In genomic region chr2:96203130-96204028, GRCh38 we compare ENCODE assay signal across 12 cellular contexts. TPM values are rescaled to one million over a fixed set of nuclear protein-coding genes. Genes with fewer than 3 reads are reported as not detected.
A peak's percentile ranks its signal among the peaks of the same experiment; 100 is the strongest.
DNase-seq lines count a peak whose midpoint lies in the region; ATAC-seq and TF ChIP-seq lines count a peak whose summit lies in the region.
"Had no signal": no experiment of that assay in that cellular context is flagged by ENCODE, and none has a peak within 500 bp of the region (broad histone marks: within the 10 kb centered on the region; RNA-seq: fewer than 3 reads in every experiment).

No MANE protein-coding gene starts in this region.

- H3K4me3 ChIP-seq in GM06990 (replicated peaks; ENCODE audit: low read depth, low read length) (peak overlapping the region; percentile 46), OCI-LY1 (ENCODE audit: low read depth, low read length, poor library complexity, severe bottlenecking) (peak overlapping the region; percentile 96), duodenal mucosa (ENCODE audit: low read depth in 1 of 2, low read length in 2 of 2) (peak overlapping the region; percentile 53 to 59), trophoblast cell (ENCODE audit: low read depth, low read length) (no peak overlapping the region), ovary (no peak overlapping the region)
- H3K4me3 ChIP-seq: SK-N-MC had no signal

- peaks cover 81% of the 10 kb centered on the region for H3K4me1 ChIP-seq in OCI-LY1 (ENCODE audit: insufficient read depth, low read length, severe bottlenecking)
- H3K4me1 ChIP-seq in duodenal mucosa (ENCODE audit: control insufficient read depth in 1 of 2, insufficient read depth in 2 of 2, low read length in 2 of 2): peaks cover 67 to 76% of the 10 kb centered on the region in 2 donors
- peaks cover 7 to 8% of the 10 kb centered on the region in 2 experiments for H3K4me1 ChIP-seq in trophoblast cell (ENCODE audit: control insufficient read depth in 1 of 2, insufficient read depth in 2 of 2, low read length in 2 of 2)
- peaks cover 21% of the 10 kb centered on the region for H3K4me1 ChIP-seq in ovary (ENCODE audit: insufficient read depth)

- H2BK5ac ChIP-seq in trophoblast cell (ENCODE audit: low read depth, low read length, poor library complexity): no peak overlapping the region

- H3F3A ChIP-seq in OCI-LY1 (ENCODE audit: insufficient read depth, low read length): no peaks in the 10 kb centered on the region

- no peak overlapping the region for H2BK12ac ChIP-seq in trophoblast cell (ENCODE audit: low read length)

- TF ChIP-seq CTCF in GM06990 (IDR thresholded peaks at IDR 0.05; ENCODE audit: insufficient read depth, low read length, poor library complexity, severe bottlenecking): no peak
- TF ChIP-seq CTCF in OCI-LY1 (IDR thresholded peaks at IDR 0.05; ENCODE audit: low read length): no peak
- TF ChIP-seq CTCF in ovary (IDR thresholded peaks at IDR 0.05): no peak

- no peak overlapping the region for H3K23ac ChIP-seq in trophoblast cell (ENCODE audit: low read length)

- H3K36me3 ChIP-seq in GM06990 (ENCODE audit: control insufficient read depth, insufficient read depth, low read length): no peaks in the 10 kb centered on the region; the same call in 1 of the 2 replicates
- peaks cover 63% of the 10 kb centered on the region for H3K36me3 ChIP-seq in OCI-LY1 (ENCODE audit: insufficient read depth, low read length)
- H3K36me3 ChIP-seq in duodenal mucosa (ENCODE audit: control insufficient read depth in 1 of 2, insufficient read depth in 2 of 2, low read length in 2 of 2): peaks cover 0 to under 1% of the 10 kb centered on the region in 2 donors
- peaks cover 2 to 4% of the 10 kb centered on the region in 2 experiments for H3K36me3 ChIP-seq in trophoblast cell (ENCODE audit: control insufficient read depth in 1 of 2, insufficient read depth in 2 of 2, low read length in 2 of 2)
- H3K36me3 ChIP-seq in ovary: no peaks in the 10 kb centered on the region

- H4K91ac ChIP-seq in trophoblast cell (ENCODE audit: low read depth, low read length): no peak overlapping the region

- no peak overlapping the region for H2AK5ac ChIP-seq in trophoblast cell (ENCODE audit: low read length)

- no peak overlapping the region for H2AFZ ChIP-seq in OCI-LY1 (ENCODE audit: low read length)
- no peak overlapping the region for H2AFZ ChIP-seq in trophoblast cell (ENCODE audit: insufficient read depth, low read length, poor library complexity)

- H3K27me3 ChIP-seq in GM06990 (replicated peaks; ENCODE audit: control insufficient read depth, insufficient read depth, low read length) (no peaks in the 10 kb centered on the region), OCI-LY1 (ENCODE audit: insufficient read depth, low read length) (no peaks in the 10 kb centered on the region), duodenal mucosa (ENCODE audit: control insufficient read depth in 1 of 2, insufficient read depth in 2 of 2, low read length in 2 of 2) (no peaks in the 10 kb centered on the region), trophoblast cell (ENCODE audit: insufficient read depth, low read length) (no peaks in the 10 kb centered on the region), ovary (no peaks in the 10 kb centered on the region)

- no CpG with 5 or more reads among the region's 9 CpGs for WGBS in trophoblast cell (ENCODE audit: extremely low coverage, insufficient coverage, insufficient read length)
- WGBS in ovary, 3 donors: 68 to 76% (median 72%) methylated on average over 9 of the region's 9 CpGs

- H3K79me1 ChIP-seq in trophoblast cell (ENCODE audit: low read length): peaks cover 4% of the 10 kb centered on the region

- H3K4me2 ChIP-seq in OCI-LY1 (ENCODE audit: low read length) (peak overlapping the region; percentile 95), trophoblast cell (ENCODE audit: low read length) (no peak overlapping the region)

- no peak overlapping the region for H4K12ac ChIP-seq in trophoblast cell (ENCODE audit: low read depth, low read length)

- ATAC-seq in GM19351 (IDR thresholded peaks at IDR 0.05; ENCODE audit: unreplicated experiment): no peak
- ATAC-seq: HCT116 had no signal

- H3K9me3 ChIP-seq in OCI-LY1 (ENCODE audit: low read length) (no peaks in the 10 kb centered on the region), duodenal mucosa (ENCODE audit: control insufficient read depth in 1 of 2, low read length in 2 of 2) (no peaks in the 10 kb centered on the region), trophoblast cell (ENCODE audit: insufficient read depth, low read depth, low read length) (no peaks in the 10 kb centered on the region), ovary (no peaks in the 10 kb centered on the region)

- TF ChIP-seq EP300 in ovary (IDR thresholded peaks at IDR 0.05): no peak

- no peak for DNase-seq in GM06990 (ENCODE audit: extremely low read depth, insufficient read length)
- no peak for DNase-seq in trophoblast cell
- no peak for DNase-seq in effector CD8-positive, alpha-beta T cell (lab: John Stamatoyannopoulos, UW)
- no peak for DNase-seq in ovary
- no peak for DNase-seq in ureter (ENCODE audit: low spot score)
- DNase-seq: amygdala; stimulated activated CD4-positive, alpha-beta T cell treated with anti-CD3 and anti-CD28 coated beads, Interleukin-4, amount 100 ng/mL, for 4 hours had no signal

- H3K27ac ChIP-seq in OCI-LY1 (ENCODE audit: low read depth, low read length, poor library complexity, severe bottlenecking): peak overlapping the region; percentile 49
- peak overlapping the region; percentile 17 for H3K27ac ChIP-seq in duodenal mucosa (ENCODE audit: low read depth, low read length)
- H3K27ac ChIP-seq in trophoblast cell (ENCODE audit: low read depth, low read length): no peak overlapping the region
- no peak overlapping the region for H3K27ac ChIP-seq in ovary
- H3K27ac ChIP-seq: SK-N-MC had no signal

- H4K8ac ChIP-seq in trophoblast cell (ENCODE audit: low read depth, low read length): no peak overlapping the region

- H3K9ac ChIP-seq in OCI-LY1 (ENCODE audit: low read length) (peak overlapping the region; percentile 38; the same call in 1 of the 2 replicates), duodenal mucosa (ENCODE audit: low read depth in 1 of 2, low read length in 2 of 2) (peak overlapping the region; percentile 20 to 43), trophoblast cell (ENCODE audit: low read length) (no peak overlapping the region)

- H3K79me2 ChIP-seq in OCI-LY1 (ENCODE audit: insufficient read depth, low read length) (peaks cover 97% of the 10 kb centered on the region), trophoblast cell (ENCODE audit: control insufficient read depth, insufficient read depth, low read length, poor library complexity) (peaks cover 33% of the 10 kb centered on the region)

- H3K18ac ChIP-seq in trophoblast cell (ENCODE audit: low read length): no peak overlapping the region

- H3K14ac ChIP-seq in trophoblast cell (ENCODE audit: low read length): no peak overlapping the region

- no peaks in the 10 kb centered on the region for H3K9me2 ChIP-seq in OCI-LY1 (ENCODE audit: low read depth, low read length)

- peak overlapping the region; percentile 87 for H3K4ac ChIP-seq in trophoblast cell (ENCODE audit: low read depth, low read length)

- H4K20me1 ChIP-seq in OCI-LY1 (ENCODE audit: insufficient read depth, low read length): peaks cover 14% of the 10 kb centered on the region

- no peak for TF ChIP-seq POLR2A in ovary (IDR thresholded peaks at IDR 0.05)

- H2BK120ac ChIP-seq in trophoblast cell (ENCODE audit: insufficient read depth, low read length, poor library complexity): no peak overlapping the region

- intact Hi-C loops in ovary (cut with DNase I): no loop called here

RNA-seq across cellular contexts. Expression of gene STARD7, which starts 5.2 kb away (rescaled TPM):
- 70.0 and 72.7 TPM in 2 replicates for polyA plus RNA-seq in trophoblast cell (2013)
- total RNA-seq in ovary: 10 to 100 TPM; 40.3 to 90.9 (median 80.4) TPM
- polyA plus RNA-seq in ovary: 10 to 100 TPM; 32.7 to 73.8 TPM
- total RNA-seq in ureter: 95.0 TPM

RNA-seq across cellular contexts. Expression of gene DUSP2, which starts 58.1 kb away (rescaled TPM):
- 4.0 and 4.5 TPM in 2 replicates for polyA plus RNA-seq in trophoblast cell (2013)
- total RNA-seq in ovary (100 to 1,000 TPM in 1 of 7 donors, 10 to 100 TPM in 2, 1 to 10 TPM in 4; 1.4 to 111 (median 3.6) TPM), ureter (2.6 TPM)
- polyA plus RNA-seq in ovary: 1 to 10 TPM in 1 of 2 donors, under 1 TPM in 1; 0.52 to 2.0 TPM

Comparison
In these comparisons a context has a peak if more than half of its experiments do, and no peak if none do; other contexts are left out.
1. H3K4me3 ChIP-seq: peak in GM06990 (single experiment), OCI-LY1 (single experiment) and duodenal mucosa (2 of 2); none in trophoblast cell (single experiment) and ovary (single experiment).
2. H3K27ac ChIP-seq: peak in OCI-LY1 (single experiment) and duodenal mucosa (single experiment); none in trophoblast cell (single experiment) and ovary (0 of 2).